Comparison of ENCODE assay signal across 1 cellular context in genomic region chr22:23764931-23765881, GRCh38.
TF ChIP-seq lines count a peak whose summit lies in the region.

No MANE protein-coding gene starts in this region.

TF ChIP-seq in HepG2, 621 proteins besides CTCF, POLR2A, EP300 and RAD21 (continued from another document and continues in another):
- TF ChIP-seq GABPB1 (CRISPR knock-in tag; IDR thresholded peaks at IDR 0.05) (peak; percentile 51; the same call in 1 of the 2 replicates), ZNF83 (CRISPR knock-in tag; IDR thresholded peaks at IDR 0.05; ENCODE audit: borderline replicate concordance) (no peak), ZNF878 (CRISPR knock-in tag; IDR thresholded peaks at IDR 0.05) (no peak), NONO (IDR thresholded peaks at IDR 0.05) (no peak), NONO (CRISPR knock-in tag; conservative IDR thresholded peaks at IDR 0.05) (0 out of 2 replicates have a peak, but pooled peaks have one; percentile 43), NR2C2 (CRISPR knock-in tag; IDR thresholded peaks at IDR 0.05; ENCODE audit: borderline replicate concordance) (peak; percentile 95), ZBTB33 (CRISPR knock-in tag; IDR thresholded peaks at IDR 0.05) (peak; percentile 93), HMGXB4 (CRISPR knock-in tag; IDR thresholded peaks at IDR 0.05; ENCODE audit: borderline replicate concordance in 1 of 2, low read depth in 1 of 2) (0 out of 4 replicates have a peak, but pooled peaks of 1 of the 2 experiments have one; percentile 17), CC2D1A (CRISPR knock-in tag; IDR thresholded peaks at IDR 0.05) (no peak), SOX6 (IDR thresholded peaks at IDR 0.05) (no peak), SOX6 (CRISPR knock-in tag; IDR thresholded peaks at IDR 0.05) (peak; percentile 66), CEBPB (IDR thresholded peaks at IDR 0.05; ENCODE audit: borderline replicate concordance, low read depth, low read length) (peak; percentile 89), SAP130 (CRISPR knock-in tag; IDR thresholded peaks at IDR 0.05; ENCODE audit: low read depth) (peak; percentile 29; the same call in 1 of the 2 replicates), HIC2 (CRISPR knock-in tag; IDR thresholded peaks at IDR 0.05; ENCODE audit: low read depth) (peak; percentile 75; the same call in 1 of the 2 replicates), ZBTB4 (CRISPR knock-in tag; IDR thresholded peaks at IDR 0.05; ENCODE audit: borderline replicate concordance) (0 out of 2 replicates have a peak, but pooled peaks have one; percentile 64), TFAP4 (IDR thresholded peaks at IDR 0.05; ENCODE audit: borderline replicate concordance, low read depth) (peak; percentile 61; the same call in 1 of the 2 replicates), RXRB (CRISPR knock-in tag; IDR thresholded peaks at IDR 0.05; ENCODE audit: borderline replicate concordance) (peak; percentile 54; the same call in 1 of the 2 replicates), CEBPG (CRISPR knock-in tag; IDR thresholded peaks at IDR 0.05) (peak; percentile 92), MTA1 (CRISPR knock-in tag; IDR thresholded peaks at IDR 0.05; ENCODE audit: borderline replicate concordance) (0 out of 2 replicates have a peak, but pooled peaks have one; percentile 24), ZNF350 (CRISPR knock-in tag; IDR thresholded peaks at IDR 0.05; ENCODE audit: borderline replicate concordance, low read depth) (peak; percentile 41; the same call in 1 of the 2 replicates), ZNF891 (CRISPR knock-in tag; IDR thresholded peaks at IDR 0.05) (0 out of 2 replicates have a peak, but pooled peaks have one; percentile 32), TBX2 (CRISPR knock-in tag; IDR thresholded peaks at IDR 0.05; ENCODE audit: borderline replicate concordance) (peak; percentile 31; the same call in 1 of the 2 replicates), AGO2 (optimal IDR thresholded peaks at IDR 0.05; ENCODE audit: low read depth, low read length) (peak; percentile 7), ATF3 (CRISPR knock-in tag; IDR thresholded peaks at IDR 0.05) (peak; percentile 75; the same call in 1 of the 2 replicates), TEAD3 (CRISPR knock-in tag; optimal IDR thresholded peaks at IDR 0.05; ENCODE audit: borderline replicate concordance) (no peak), ARID4A (CRISPR knock-in tag; IDR thresholded peaks at IDR 0.05; ENCODE audit: borderline replicate concordance) (peak; percentile 58; the same call in 1 of the 2 replicates), ZNF574 (CRISPR knock-in tag; IDR thresholded peaks at IDR 0.05) (peak; percentile 67; the same call in 1 of the 2 replicates), ZNF331 (CRISPR knock-in tag; IDR thresholded peaks at IDR 0.05) (peak; percentile 45; the same call in 1 of the 2 replicates), ZNF773 (CRISPR knock-in tag; IDR thresholded peaks at IDR 0.05; ENCODE audit: borderline replicate concordance) (no peak), RNF219 (CRISPR knock-in tag; IDR thresholded peaks at IDR 0.05) (no peak), CCDC6 (CRISPR knock-in tag; IDR thresholded peaks at IDR 0.05) (peak; percentile 77), NR2F6 (IDR thresholded peaks at IDR 0.05) (peak; percentile 74), NR2F6 (CRISPR knock-in tag; IDR thresholded peaks at IDR 0.05) (peak; percentile 73), FOXA3 (CRISPR knock-in tag; IDR thresholded peaks at IDR 0.05) (peak; percentile 69)
- TF ChIP-seq, protein P1, sequence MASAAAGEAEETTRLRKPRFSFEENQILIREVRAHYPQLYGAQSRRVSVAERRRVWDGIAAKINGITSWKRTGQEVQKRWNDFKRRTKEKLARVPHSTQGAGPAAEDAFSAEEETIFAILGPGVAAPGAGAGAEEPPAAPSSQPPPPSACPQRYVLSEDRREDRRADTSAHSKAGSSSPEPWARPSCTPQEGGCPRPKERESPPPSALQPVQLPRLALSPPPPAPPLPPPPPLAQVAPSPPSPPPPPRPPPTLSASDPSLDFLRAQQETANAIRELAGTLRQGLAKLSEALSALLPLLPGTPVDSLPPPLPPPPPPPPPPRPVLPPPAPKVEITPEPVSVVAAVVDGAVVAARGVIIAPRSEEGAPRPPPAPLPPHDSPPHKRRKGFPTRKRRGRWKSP (CRISPR knock-in tag; IDR thresholded peaks at IDR 0.05) = peak; percentile 64; the same call in 1 of the 2 replicates
